18 cellular contexts compared by ENCODE assay signal in genomic region chr21:28758883-28759242, GRCh38.
"Had no signal": no experiment of that assay in that cellular context is flagged by ENCODE, and none has a peak within 500 bp of the region (broad histone marks: within the 10 kb centered on the region; RNA-seq: fewer than 3 reads in every experiment).

No MANE protein-coding gene starts in this region.

- H3K9me3 ChIP-seq: ovary, testis had no signal

- H3K36me3 ChIP-seq: neural progenitor cell, ovary had no signal

- H3K27me3 ChIP-seq: neural progenitor cell, ovary, testis had no signal

- H3K4me2 ChIP-seq: neural progenitor cell had no signal

- ATAC-seq: esophagus mucosa; natural killer cell treated with Interleukin-12 subunit alpha and Interleukin-12 subunit beta and Interleukin-15 and Interleukin-18, amount 100 ng/mL, for 72 hours; sciatic nerve; stimulated activated naive B cell treated with anti-CD40 and anti-IgM and Interleukin-4, amounts not matched to agents 10 μg/mL and 1 μg/mL and 100 μg/mL, for 72 hours; stimulated activated naive CD8-positive, alpha-beta T cell treated with anti-CD3 and anti-CD28 coated beads, Interleukin-15, amount 100 ng/mL, for 72 hours had no signal

- H3K4me3 ChIP-seq: lung, neural progenitor cell, ovary, skin epidermis, testis had no signal

- H2AFZ ChIP-seq: neural progenitor cell had no signal

- H3K9ac ChIP-seq: neural progenitor cell had no signal

- DNase-seq: effector memory CD4-positive, alpha-beta T cell; hippocampal formation; mesenchymal stem cell; midbrain; nucleus accumbens; ovary; stimulated activated CD4-positive, alpha-beta T cell treated with anti-CD3 and anti-CD28 coated beads, Interleukin-2, amount 100 ng/mL, for 24 hours; stimulated activated CD4-positive, alpha-beta T cell treated with anti-CD3 and anti-CD28 coated beads, Interleukin-4, amount 100 ng/mL, for 4 hours; stimulated activated naive B cell treated with anti-CD40 and anti-IgM and Interleukin-4, amounts not matched to agents 10 μg/mL and 1 μg/mL and 100 μg/mL, for 72 hours; stimulated activated naive CD8-positive, alpha-beta T cell treated with anti-CD3 and anti-CD28 coated beads, Interleukin-15, amount 100 ng/mL, for 72 hours; testis; trophoblast cell had no signal

- H3K4me1 ChIP-seq: neural progenitor cell, testis had no signal

- H3K27ac ChIP-seq: neural progenitor cell, ovary, skin epidermis, testis had no signal
